Comparison of ENCODE assay signal across 23 cellular contexts in the genomic region with DNA sequence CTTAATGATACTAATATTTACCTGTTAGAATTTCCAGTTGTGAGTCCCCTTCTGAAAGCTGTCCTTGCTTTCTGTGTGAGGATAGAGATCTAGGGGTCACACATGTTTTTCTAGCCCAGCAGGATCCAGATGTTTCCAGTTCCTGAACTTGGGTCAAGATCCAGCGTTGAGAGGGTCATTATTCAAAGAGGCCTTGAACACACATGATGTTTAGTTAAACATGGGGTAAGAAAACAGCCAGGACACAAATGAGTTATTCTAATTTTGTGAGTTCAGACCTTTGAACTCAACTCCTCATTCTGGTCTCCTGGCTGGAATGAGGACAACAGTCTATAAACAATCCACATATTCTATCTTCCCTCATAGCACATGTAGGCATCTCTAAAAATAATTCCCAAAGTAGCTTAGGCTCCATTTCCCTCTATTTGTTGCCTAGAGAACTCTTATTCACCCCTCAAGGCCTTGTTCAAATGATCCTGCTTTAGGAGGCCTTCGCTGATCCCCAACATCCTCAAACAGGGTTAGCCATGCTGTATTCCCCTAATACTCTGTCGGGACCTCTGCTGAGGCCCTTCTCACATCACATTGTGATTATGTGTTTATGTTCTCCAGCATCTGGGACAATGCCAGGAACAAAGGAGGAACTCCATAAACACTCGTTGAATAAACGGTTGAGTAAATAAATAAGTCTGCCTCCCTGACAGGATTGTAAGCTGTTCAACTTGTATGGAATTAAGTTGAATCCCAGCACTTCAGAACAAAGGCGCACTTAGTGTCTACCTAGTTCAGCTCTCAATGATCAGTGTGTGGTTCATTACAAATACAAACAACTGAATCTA. TPM values are rescaled to one million over a fixed set of nuclear protein-coding genes. Genes with fewer than 3 reads are reported as not detected.
DNase-seq lines count a peak whose midpoint lies in the region; TF ChIP-seq lines count a peak whose summit lies in the region.
"Had no signal": no experiment of that assay in that cellular context is flagged by ENCODE, and none has a peak within 500 bp of the region (broad histone marks: within the 10 kb centered on the region; RNA-seq: fewer than 3 reads in every experiment).

No MANE protein-coding gene starts in this region.

- POLR2A ChIA-PET in HEK293 (lab: Yijun Ruan, JAX): no interaction called here

- no peaks in the 10 kb centered on the region for H3K36me3 Mint-ChIP-seq in neural progenitor cell
- H3K36me3 Mint-ChIP-seq in CD14-positive monocyte: no peaks in the 10 kb centered on the region
- no peaks in the 10 kb centered on the region for H3K36me3 Mint-ChIP-seq in mesothelial cell of epicardium
- H3K36me3 Mint-ChIP-seq in chondrocyte (ENCODE audit: low read depth): no peaks in the 10 kb centered on the region

- CTCF ChIA-PET in HEK293 (lab: Yijun Ruan, JAX): interaction anchor here (0.6 to 1.5 kb wide), 8 partner anchors 18 to 325 kb away, joined by 3 to 6 read pairs (median 4); no protein-coding TSS in a partner anchor

- intact Hi-C loops in CD14-positive monocyte (cut with micrococcal nuclease): loop anchor here in 1 of 2 donors (10.0 kb wide), 2 partner anchors 120 to 400 kb away; no protein-coding TSS in a partner anchor

- H3K9ac ChIP-seq in neural progenitor cell: no peak overlapping the region

- TF ChIP-seq CTCF in HEK293 (tag by site-specific recombination; IDR thresholded peaks at IDR 0.05) (no peak), neural progenitor cell (IDR thresholded peaks at IDR 0.05) (no peak), CD14-positive monocyte (IDR thresholded peaks at IDR 0.05) (no peak), mesothelial cell of epicardium (IDR thresholded peaks at IDR 0.05; ENCODE audit: unreplicated experiment) (no peak), chondrocyte (IDR thresholded peaks at IDR 0.05) (no peak)

- no peaks in the 10 kb centered on the region for H3K9me3 Mint-ChIP-seq in neural progenitor cell
- no peaks in the 10 kb centered on the region for H3K9me3 Mint-ChIP-seq in CD14-positive monocyte
- H3K9me3 Mint-ChIP-seq in mesothelial cell of epicardium: no peaks in the 10 kb centered on the region
- H3K9me3 Mint-ChIP-seq in chondrocyte (ENCODE audit: low read depth): no peaks in the 10 kb centered on the region
- H3K9me3 Mint-ChIP-seq: naive thymus-derived CD8-positive, alpha-beta T cell; T-helper 2 cell treated with Interferon-gamma antibody and Interleukin-4, amounts not matched to agents 5 μg/mL and 100 μg/mL, for 36 hours had no signal

- no peaks in the 10 kb centered on the region for H3K79me2 ChIP-seq in neural progenitor cell (ENCODE audit: low read depth)

- DNase-seq in NCI-H2107 treated with DMSO at 0.1 percent for 48 hours (lab: John Stamatoyannopoulos, UW; ENCODE audit: unreplicated experiment): peak; percentile 92
- DNase-seq in dermis blood vessel endothelial cell: peak; percentile 81
- no peak for DNase-seq in neural progenitor cell (ENCODE audit: low spot score)
- DNase-seq in CD14-positive monocyte (ENCODE audit: low spot score): no peak
- no peak for DNase-seq in NCI-H2171 (lab: John Stamatoyannopoulos, UW)
- no peak for DNase-seq in mesothelial cell of epicardium (ENCODE audit: low spot score in 2 of 2, unreplicated experiment in 2 of 2)
- no peak for DNase-seq in chondrocyte (ENCODE audit: low spot score)
- DNase-seq: activated CD4-positive, CD25-positive, alpha-beta regulatory T cell treated with anti-CD3 and anti-CD28 coated beads, Interleukin-2, amount 50 U/mL, for 72 hours; activated gamma-delta T cell; effector CD4-positive, alpha-beta T cell; HCEC 1CT; heart left ventricle; mammary epithelial cell; naive thymus-derived CD8-positive, alpha-beta T cell; NCI-H1436; NCI-H526 treated with DMSO at 0.1 percent for 48 hours; small intestine; stimulated activated CD4-positive, alpha-beta T cell treated with anti-CD3 and anti-CD28 coated beads, Interleukin-4, amount 100 ng/mL, for 4 hours had no signal

- peak overlapping the region; percentile 24 for H3K27ac Mint-ChIP-seq in neural progenitor cell
- no peak overlapping the region for H3K27ac Mint-ChIP-seq in CD14-positive monocyte
- H3K27ac Mint-ChIP-seq in mesothelial cell of epicardium: no peak overlapping the region
- H3K27ac Mint-ChIP-seq in chondrocyte (ENCODE audit: unreplicated experiment): no peak overlapping the region
- H3K27ac Mint-ChIP-seq: naive thymus-derived CD8-positive, alpha-beta T cell; T-helper 2 cell treated with Interferon-gamma antibody and Interleukin-4, amounts not matched to agents 5 μg/mL and 100 μg/mL, for 36 hours had no signal

- no peaks in the 10 kb centered on the region for H3F3A ChIP-seq in neural progenitor cell (ENCODE audit: low read depth)

- no peak overlapping the region for H3K4me3 Mint-ChIP-seq in neural progenitor cell
- H3K4me3 Mint-ChIP-seq in CD14-positive monocyte: no peak overlapping the region
- H3K4me3 Mint-ChIP-seq in mesothelial cell of epicardium: no peak overlapping the region
- no peak overlapping the region for H3K4me3 Mint-ChIP-seq in chondrocyte (ENCODE audit: unreplicated experiment)
- H3K4me3 Mint-ChIP-seq: naive thymus-derived CD8-positive, alpha-beta T cell had no signal

- no peaks in the 10 kb centered on the region for H3K4me1 ChIP-seq in HEK293 (ENCODE audit: control insufficient read depth, insufficient read depth, low read length)
- H3K4me1 ChIP-seq in neural progenitor cell: peaks cover 5% of the 10 kb centered on the region
- H3K4me1 ChIP-seq: suprapubic skin had no signal

- H3K27ac ChIP-seq in HEK293 (ENCODE audit: extremely low read depth, low read depth, low read length) (no peak overlapping the region), neural progenitor cell (no peak overlapping the region)
- H3K27ac ChIP-seq: adrenal gland, cardiac muscle cell, suprapubic skin had no signal

- H3K27me3 ChIP-seq in neural progenitor cell: no peaks in the 10 kb centered on the region
- H3K27me3 ChIP-seq: adrenal gland, cardiac muscle cell, heart left ventricle, suprapubic skin had no signal

- no peaks in the 10 kb centered on the region for H3K36me3 ChIP-seq in HEK293 (ENCODE audit: control insufficient read depth in 2 of 2, insufficient read depth in 1 of 2, low read length in 2 of 2)
- H3K36me3 ChIP-seq in neural progenitor cell: no peaks in the 10 kb centered on the region
- H3K36me3 ChIP-seq: adrenal gland, cardiac muscle cell, heart left ventricle, suprapubic skin had no signal

- H3K9me3 ChIP-seq in HEK293 (ENCODE audit: control insufficient read depth, insufficient read depth, low read depth, low read length) (no peaks in the 10 kb centered on the region), neural progenitor cell (ENCODE audit: low read depth) (no peaks in the 10 kb centered on the region)
- H3K9me3 ChIP-seq: adrenal gland, heart left ventricle, suprapubic skin had no signal

- H3K4me3 ChIP-seq in HEK293 (ENCODE audit: low read depth, low read length): no peak overlapping the region
- H3K4me3 ChIP-seq in neural progenitor cell: no peak overlapping the region
- H3K4me3 ChIP-seq: adrenal gland, cardiac muscle cell, heart left ventricle, suprapubic skin had no signal

- H3K4me2 ChIP-seq in neural progenitor cell: no peak overlapping the region

- H3K4me1 Mint-ChIP-seq in neural progenitor cell (peaks cover 32% of the 10 kb centered on the region), CD14-positive monocyte (no peaks in the 10 kb centered on the region), mesothelial cell of epicardium (peaks cover 7% of the 10 kb centered on the region), chondrocyte (ENCODE audit: low read depth) (no peaks in the 10 kb centered on the region)
- H3K4me1 Mint-ChIP-seq: naive thymus-derived CD8-positive, alpha-beta T cell had no signal

- peaks cover 4% of the 10 kb centered on the region for H3K27me3 Mint-ChIP-seq in neural progenitor cell (ENCODE audit: insufficient read depth, low read depth)
- H3K27me3 Mint-ChIP-seq in CD14-positive monocyte (ENCODE audit: low read depth in 3 of 3): peaks cover 3 to 10% (median 4%) of the 10 kb centered on the region in 3 donors
- H3K27me3 Mint-ChIP-seq in mesothelial cell of epicardium (ENCODE audit: low read depth): peaks cover 22% of the 10 kb centered on the region
- peaks cover 24% of the 10 kb centered on the region for H3K27me3 Mint-ChIP-seq in chondrocyte (ENCODE audit: low read depth)

- H4K20me1 ChIP-seq in neural progenitor cell (ENCODE audit: low read depth): no peaks in the 10 kb centered on the region

- H2AFZ ChIP-seq in neural progenitor cell (replicated peaks): no peak overlapping the region

TF ChIP-seq in HEK293, 187 proteins besides CTCF, POLR2A, EP300 and RAD21 (continues in another document):
- 0 out of 2 replicates have a peak, but pooled peaks have one; percentile 5 for TF ChIP-seq ZNF335 (tag by site-specific recombination; conservative IDR thresholded peaks at IDR 0.05)
- TF ChIP-seq KLF8 (tag by site-specific recombination; IDR thresholded peaks at IDR 0.05): no peak
- TF ChIP-seq WT1 (tag by site-specific recombination; IDR thresholded peaks at IDR 0.05): peak; percentile 86
- TF ChIP-seq ZBTB1 (tag by site-specific recombination; IDR thresholded peaks at IDR 0.05): no peak
- 0 out of 2 replicates have a peak, but pooled peaks have one; percentile 11 for TF ChIP-seq ZSCAN30 (tag by site-specific recombination; IDR thresholded peaks at IDR 0.05)
- TF ChIP-seq ZFP3 (tag by site-specific recombination; IDR thresholded peaks at IDR 0.05; ENCODE audit: low read depth): peak; percentile 78; the same call in 1 of the 2 replicates
- TF ChIP-seq, protein P1, sequence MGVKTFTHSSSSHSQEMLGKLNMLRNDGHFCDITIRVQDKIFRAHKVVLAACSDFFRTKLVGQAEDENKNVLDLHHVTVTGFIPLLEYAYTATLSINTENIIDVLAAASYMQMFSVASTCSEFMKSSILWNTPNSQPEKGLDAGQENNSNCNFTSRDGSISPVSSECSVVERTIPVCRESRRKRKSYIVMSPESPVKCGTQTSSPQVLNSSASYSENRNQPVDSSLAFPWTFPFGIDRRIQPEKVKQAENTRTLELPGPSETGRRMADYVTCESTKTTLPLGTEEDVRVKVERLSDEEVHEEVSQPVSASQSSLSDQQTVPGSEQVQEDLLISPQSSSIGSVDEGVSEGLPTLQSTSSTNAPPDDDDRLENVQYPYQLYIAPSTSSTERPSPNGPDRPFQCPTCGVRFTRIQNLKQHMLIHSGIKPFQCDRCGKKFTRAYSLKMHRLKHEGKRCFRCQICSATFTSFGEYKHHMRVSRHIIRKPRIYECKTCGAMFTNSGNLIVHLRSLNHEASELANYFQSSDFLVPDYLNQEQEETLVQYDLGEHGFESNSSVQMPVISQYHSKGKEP (tag by site-specific recombination; IDR thresholded peaks at IDR 0.05): no peak

RNA-seq across cellular contexts. Expression of a gene that starts 15.0 kb away (rescaled TPM):
- total RNA-seq in dermis blood vessel endothelial cell (1.7 and 3.6 TPM in 2 replicates), neural progenitor cell (ENCODE audit: low replicate concordance) (4.3 and 4.7 TPM in 2 replicates), mesothelial cell of epicardium (1.2 to 1.5 TPM (median 1.3 TPM) in 3 replicates), chondrocyte (0.92 to 1.8 TPM (median 1.5 TPM) in 3 replicates)
- not detected for polyA plus RNA-seq in CD14-positive monocyte
- total RNA-seq: mammary epithelial cell had no signal
- polyA plus RNA-seq: naive thymus-derived CD8-positive, alpha-beta T cell had no signal

RNA-seq across cellular contexts. Expression of a gene that starts 51.4 kb away (rescaled TPM):
- total RNA-seq in dermis blood vessel endothelial cell (6.5 and 9.4 TPM in 2 replicates), neural progenitor cell (ENCODE audit: low replicate concordance) (4.3 and 12.7 TPM in 2 replicates), mesothelial cell of epicardium (19.7 to 21.2 TPM (median 20.5 TPM) in 3 replicates), chondrocyte (27.5 to 31.6 TPM (median 30.7 TPM) in 3 replicates)
- polyA plus RNA-seq in CD14-positive monocyte: 10 to 100 TPM; 41.9 to 43.2 TPM

Comparison
In these comparisons a context has a peak if more than half of its experiments do, and no peak if none do; other contexts are left out.
1. DNase-seq: peak in NCI-H2107 treated with DMSO at 0.1 percent for 48 hours (single experiment) and dermis blood vessel endothelial cell (single experiment); none in neural progenitor cell (single experiment), CD14-positive monocyte (single experiment), NCI-H2171 (single experiment), mesothelial cell of epicardium (0 of 2) and chondrocyte (single experiment).